ENCODE assay signal across 29 cellular contexts in genomic region chr10:127984944-127985343, GRCh38.
"Had no signal": no experiment of that assay in that cellular context is flagged by ENCODE, and none has a peak within 500 bp of the region (broad histone marks: within the 10 kb centered on the region; RNA-seq: fewer than 3 reads in every experiment).

No MANE protein-coding gene starts in this region.

- H3K36me3 Mint-ChIP-seq: activated naive CD4-positive, alpha-beta T cell treated with anti-CD3 and anti-CD28 coated beads, Interleukin-2, amount 50 U/mL, for 24 hours; activated naive CD8-positive, alpha-beta T cell treated with anti-CD3 and anti-CD28 coated beads for 36 hours had no signal

- H3K27ac Mint-ChIP-seq: activated CD4-positive, alpha-beta memory T cell treated with anti-CD3 and anti-CD28 coated beads, Interleukin-2, amount 10 ng/mL, durations not matched to agents 7 days and 5 days; activated CD4-positive, alpha-beta T cell treated with anti-CD3 and anti-CD28 coated beads for 36 hours; activated CD4-positive, alpha-beta T cell treated with anti-CD3 and anti-CD28 coated beads, Interleukin-2, amount 10 ng/mL, durations not matched to agents 24 days and 14 days; activated naive CD4-positive, alpha-beta T cell treated with anti-CD3 and anti-CD28 coated beads for 36 hours; activated naive CD4-positive, alpha-beta T cell treated with anti-CD3 and anti-CD28 coated beads, Interleukin-2, amount 50 U/mL, for 24 hours; activated naive CD8-positive, alpha-beta T cell treated with anti-CD3 and anti-CD28 coated beads for 36 hours; activated naive CD8-positive, alpha-beta T cell treated with anti-CD3 and anti-CD28 coated beads, Interleukin-2, amount 50 U/mL, for 24 hours; activated T-cell treated with anti-CD3 and anti-CD28 coated beads, Interleukin-2, amount 50 U/mL, for 24 hours; activated T-cell treated with anti-CD3 and anti-CD28 coated beads, Interleukin-2, amount 50 U/mL, for 72 hours; dendritic cell treated with granulocyte-macrophage colony-stimulating factor and Interleukin-4, amounts not matched to agents 40 ng/mL and 50 ng/mL, for 4 days; endodermal cell had no signal

- DNase-seq: activated CD4-positive, alpha-beta memory T cell treated with anti-CD3 and anti-CD28 coated beads, Interleukin-2, amount 10 ng/mL, durations not matched to agents 7 days and 5 days; activated CD4-positive, alpha-beta T cell treated with anti-CD3 and anti-CD28 coated beads for 36 hours; activated CD4-positive, alpha-beta T cell treated with anti-CD3 and anti-CD28 coated beads, Interleukin-2, amount 10 ng/mL, durations not matched to agents 24 days and 14 days; activated CD4-positive, alpha-beta T cell treated with anti-CD3 and anti-CD28 coated beads, Interleukin-2, amount 50 U/mL, for 4 hours; activated CD4-positive, CD25-positive, alpha-beta regulatory T cell; activated CD4-positive, CD25-positive, alpha-beta regulatory T cell treated with anti-CD3 and anti-CD28 coated beads, Interleukin-2, amount 50 U/mL, for 72 hours; activated CD8-positive, alpha-beta memory T cell treated with anti-CD3 and anti-CD28 coated beads, Interleukin-2, amount 50 U/mL, for 48 hours; activated naive CD4-positive, alpha-beta T cell treated with anti-CD3 and anti-CD28 coated beads for 36 hours; activated naive CD8-positive, alpha-beta T cell treated with anti-CD3 and anti-CD28 coated beads for 36 hours; activated naive CD8-positive, alpha-beta T cell treated with anti-CD3 and anti-CD28 coated beads, Interleukin-2, amount 50 U/mL, for 24 hours; activated T-cell treated with anti-CD3 and anti-CD28 coated beads for 4 hours; activated T-cell treated with anti-CD3 and anti-CD28 coated beads, Interleukin-2, amount 50 U/mL, for 24 hours; activated T-cell treated with anti-CD3 and anti-CD28 coated beads, Interleukin-2, amount 50 U/mL, for 72 hours; amygdala; body of pancreas; central memory CD4-positive, alpha-beta T cell; cerebellar nuclear complex; dorsolateral prefrontal cortex; effector memory CD4-positive, alpha-beta T cell; endodermal cell; foreskin keratinocyte; gastrocnemius medialis; glutamatergic neuron; T-helper 2 cell had no signal

- H3K27me3 Mint-ChIP-seq: activated CD4-positive, alpha-beta T cell treated with anti-CD3 and anti-CD28 coated beads, Interleukin-2, amount 10 ng/mL, durations not matched to agents 24 days and 14 days; activated naive CD4-positive, alpha-beta T cell treated with anti-CD3 and anti-CD28 coated beads, Interleukin-2, amount 50 U/mL, for 24 hours; activated T-cell treated with anti-CD3 and anti-CD28 coated beads, Interleukin-2, amount 50 U/mL, for 24 hours; dendritic cell treated with granulocyte-macrophage colony-stimulating factor and Interleukin-4, amounts not matched to agents 40 ng/mL and 50 ng/mL, for 4 days had no signal

- H3K27ac ChIP-seq: body of pancreas, coronary artery, dorsolateral prefrontal cortex, foreskin keratinocyte, gastrocnemius medialis had no signal

- H3K9me3 Mint-ChIP-seq: dendritic cell treated with granulocyte-macrophage colony-stimulating factor and Interleukin-4, amounts not matched to agents 40 ng/mL and 50 ng/mL, for 4 days had no signal

- ATAC-seq: activated CD4-positive, alpha-beta T cell treated with anti-CD3 and anti-CD28 coated beads for 36 hours; activated naive CD8-positive, alpha-beta T cell treated with anti-CD3 and anti-CD28 coated beads, Interleukin-2, amount 50 U/mL, for 24 hours; activated T-cell treated with anti-CD3 and anti-CD28 coated beads, Interleukin-2, amount 50 U/mL, for 72 hours; body of pancreas; foreskin keratinocyte; gastrocnemius medialis had no signal

- H3K36me3 ChIP-seq: adrenal gland, esophagus muscularis mucosa, gastrocnemius medialis had no signal

- H3K4me3 ChIP-seq: adrenal gland, body of pancreas, coronary artery, dorsolateral prefrontal cortex, esophagus muscularis mucosa, gastrocnemius medialis had no signal

- H3K27me3 ChIP-seq: adrenal gland, body of pancreas, dorsolateral prefrontal cortex, foreskin keratinocyte, gastrocnemius medialis had no signal

- H3K4me1 Mint-ChIP-seq: endodermal cell had no signal

- H3K9me3 ChIP-seq: adrenal gland, body of pancreas, gastrocnemius medialis had no signal

- H3K4me1 ChIP-seq: foreskin keratinocyte had no signal

- H3K4me3 Mint-ChIP-seq: activated CD4-positive, alpha-beta memory T cell treated with anti-CD3 and anti-CD28 coated beads, Interleukin-2, amount 10 ng/mL, durations not matched to agents 7 days and 5 days; activated CD4-positive, alpha-beta T cell treated with anti-CD3 and anti-CD28 coated beads for 36 hours; activated CD4-positive, alpha-beta T cell treated with anti-CD3 and anti-CD28 coated beads, Interleukin-2, amount 10 ng/mL, durations not matched to agents 24 days and 14 days; activated naive CD4-positive, alpha-beta T cell treated with anti-CD3 and anti-CD28 coated beads for 36 hours; activated naive CD4-positive, alpha-beta T cell treated with anti-CD3 and anti-CD28 coated beads, Interleukin-2, amount 50 U/mL, for 24 hours; activated naive CD8-positive, alpha-beta T cell treated with anti-CD3 and anti-CD28 coated beads for 36 hours; activated naive CD8-positive, alpha-beta T cell treated with anti-CD3 and anti-CD28 coated beads, Interleukin-2, amount 50 U/mL, for 24 hours; activated T-cell treated with anti-CD3 and anti-CD28 coated beads, Interleukin-2, amount 50 U/mL, for 24 hours; activated T-cell treated with anti-CD3 and anti-CD28 coated beads, Interleukin-2, amount 50 U/mL, for 72 hours; dendritic cell treated with granulocyte-macrophage colony-stimulating factor and Interleukin-4, amounts not matched to agents 40 ng/mL and 50 ng/mL, for 4 days; endodermal cell had no signal
